17 cellular contexts compared by ENCODE assay signal in the genomic region with DNA sequence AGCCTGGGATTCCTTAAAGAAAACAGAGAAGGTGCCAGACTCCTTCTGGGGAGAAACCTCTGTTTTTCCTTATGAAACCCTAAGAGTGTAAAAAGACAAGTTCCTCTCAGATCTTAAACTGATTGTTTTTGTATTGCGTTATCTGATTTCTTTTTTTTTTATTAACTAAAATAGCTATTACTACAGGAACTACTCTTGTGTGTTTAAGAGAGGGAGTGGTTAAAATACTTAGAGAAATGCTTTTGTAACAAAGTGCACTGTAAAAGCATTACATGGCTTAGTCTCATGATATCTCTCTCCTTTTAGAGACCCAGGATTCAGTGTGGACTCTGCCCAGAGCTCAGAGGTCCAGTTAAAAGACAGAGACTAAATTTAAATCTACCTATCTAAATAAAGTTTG. TPM values are rescaled to one million over a fixed set of nuclear protein-coding genes. Genes with fewer than 3 reads are reported as not detected.
DNase-seq lines count a peak whose midpoint lies in the region; ATAC-seq and TF ChIP-seq lines count a peak whose summit lies in the region.
"Had no signal": no experiment of that assay in that cellular context is flagged by ENCODE, and none has a peak within 500 bp of the region (broad histone marks: within the 10 kb centered on the region; RNA-seq: fewer than 3 reads in every experiment).

No MANE protein-coding gene starts in this region.

- ATAC-seq in left ventricle myocardium superior = peak; percentile 57
- no peak for ATAC-seq in naive thymus-derived CD4-positive, alpha-beta T cell
- ATAC-seq: GM23338, lower lobe of right lung had no signal

- peak overlapping the region; percentile 34 for H3K4me3 Mint-ChIP-seq in osteocyte (ENCODE audit: unreplicated experiment)
- peak overlapping the region; percentile 40 for H3K4me3 Mint-ChIP-seq in type B pancreatic cell
- no peak overlapping the region for H3K4me3 Mint-ChIP-seq in naive thymus-derived CD4-positive, alpha-beta T cell
- H3K4me3 Mint-ChIP-seq: activated naive CD4-positive, alpha-beta T cell treated with anti-CD3 and anti-CD28 coated beads, Interleukin-2, amount 50 U/mL, for 24 hours; CD4-positive, alpha-beta T cell; GM23338 had no signal

- no peaks in the 10 kb centered on the region for H3K4me1 ChIP-seq in naive thymus-derived CD4-positive, alpha-beta T cell (ENCODE audit: control insufficient read depth in 2 of 2, insufficient read depth in 2 of 2, low read length in 2 of 2)

- POLR2A ChIA-PET in naive thymus-derived CD4-positive, alpha-beta T cell (lab: Charles Lee) = no interaction called here

- H3K4me1 Mint-ChIP-seq in osteocyte (ENCODE audit: unreplicated experiment) (peaks cover 38% of the 10 kb centered on the region), type B pancreatic cell (ENCODE audit: unreplicated experiment) (peaks cover 4% of the 10 kb centered on the region)
- peaks cover 0 to 16% (median 0%) of the 10 kb centered on the region in 7 donors for H3K4me1 Mint-ChIP-seq in naive thymus-derived CD4-positive, alpha-beta T cell
- H3K4me1 Mint-ChIP-seq: activated naive CD4-positive, alpha-beta T cell treated with anti-CD3 and anti-CD28 coated beads, Interleukin-2, amount 50 U/mL, for 24 hours had no signal

- no peaks in the 10 kb centered on the region for H3K36me3 ChIP-seq in naive thymus-derived CD4-positive, alpha-beta T cell (ENCODE audit: control insufficient read depth in 2 of 3, insufficient read depth in 3 of 3, low read length in 3 of 3)

- H3K27me3 Mint-ChIP-seq in osteocyte (ENCODE audit: unreplicated experiment) (peaks cover 3% of the 10 kb centered on the region), type B pancreatic cell (no peaks in the 10 kb centered on the region)
- H3K27me3 Mint-ChIP-seq in naive thymus-derived CD4-positive, alpha-beta T cell = peaks cover 7 to 24% (median 15%) of the 10 kb centered on the region in 5 donors

- H3K27me3 ChIP-seq in naive thymus-derived CD4-positive, alpha-beta T cell (ENCODE audit: control insufficient read depth in 2 of 2, insufficient read depth in 2 of 2, low read length in 2 of 2) = peaks cover 0 to 4% of the 10 kb centered on the region in 2 donors

- TF ChIP-seq CTCF in osteocyte (IDR thresholded peaks at IDR 0.05) (no peak), type B pancreatic cell (conservative IDR thresholded peaks at IDR 0.05) (no peak)

- H3K9me3 Mint-ChIP-seq in osteocyte (ENCODE audit: unreplicated experiment) = no peaks in the 10 kb centered on the region
- no peaks in the 10 kb centered on the region for H3K9me3 Mint-ChIP-seq in type B pancreatic cell
- H3K9me3 Mint-ChIP-seq in naive thymus-derived CD4-positive, alpha-beta T cell = peaks cover 0 to 18% (median 1%) of the 10 kb centered on the region in 11 donors
- H3K9me3 Mint-ChIP-seq: activated naive CD4-positive, alpha-beta T cell treated with anti-CD3 and anti-CD28 coated beads, Interleukin-2, amount 50 U/mL, for 24 hours had no signal

- no peak overlapping the region for H3K4me3 ChIP-seq in naive thymus-derived CD4-positive, alpha-beta T cell (ENCODE audit: low read length)
- H3K4me3 ChIP-seq: GM23338, lower lobe of right lung had no signal

- H3K36me3 Mint-ChIP-seq in osteocyte (ENCODE audit: unreplicated experiment) (peaks cover 13% of the 10 kb centered on the region), type B pancreatic cell (no peaks in the 10 kb centered on the region)
- H3K36me3 Mint-ChIP-seq in naive thymus-derived CD4-positive, alpha-beta T cell = peaks cover 0 to 14% (median 0%) of the 10 kb centered on the region in 5 donors
- H3K36me3 Mint-ChIP-seq: activated naive CD4-positive, alpha-beta T cell treated with anti-CD3 and anti-CD28 coated beads, Interleukin-2, amount 50 U/mL, for 24 hours had no signal

- CTCF ChIA-PET in naive thymus-derived CD4-positive, alpha-beta T cell (lab: Charles Lee) = interaction anchor here (0.6 kb wide), 1 partner anchor 158 kb away, joined by 3 read pairs; no protein-coding TSS in a partner anchor

- H3K27ac Mint-ChIP-seq in osteocyte (ENCODE audit: unreplicated experiment) (peak overlapping the region; percentile 94), type B pancreatic cell (peak overlapping the region; percentile 48)
- H3K27ac Mint-ChIP-seq in naive thymus-derived CD4-positive, alpha-beta T cell = no peak overlapping the region
- H3K27ac Mint-ChIP-seq: activated naive CD4-positive, alpha-beta T cell treated with anti-CD3 and anti-CD28 coated beads, Interleukin-2, amount 50 U/mL, for 24 hours; CD4-positive, alpha-beta T cell; GM23338 had no signal

- no peaks in the 10 kb centered on the region for H3K9me3 ChIP-seq in naive thymus-derived CD4-positive, alpha-beta T cell (ENCODE audit: control insufficient read depth in 2 of 3, low read length in 3 of 3)
- H3K9me3 ChIP-seq: lower lobe of right lung had no signal

- intact Hi-C loops in left ventricle myocardium superior (cut with micrococcal nuclease) = no loop called here
- intact Hi-C loops in naive thymus-derived CD4-positive, alpha-beta T cell (cut with micrococcal nuclease) = no loop called here

- peak; percentile 33 for DNase-seq in NOMO-1 treated with DMSO at 0.1 percent for 48 hours (lab: John Stamatoyannopoulos, UW; ENCODE audit: unreplicated experiment)
- no peak for DNase-seq in NOMO-1 treated with dmso at 0.1 percent for 144 hours (lab: John Stamatoyannopoulos, UW; ENCODE audit: unreplicated experiment)
- DNase-seq in left ventricle myocardium superior = no peak
- DNase-seq in osteocyte (ENCODE audit: extremely low spot score, unreplicated experiment) = no peak
- no peak for DNase-seq in type B pancreatic cell (ENCODE audit: extremely low spot score, unreplicated experiment)
- no peak for DNase-seq in NCI-H1105 (lab: John Stamatoyannopoulos, UW)
- DNase-seq in naive thymus-derived CD4-positive, alpha-beta T cell = no peak
- DNase-seq in NK-92 (lab: John Stamatoyannopoulos, UW; ENCODE audit: unreplicated experiment) = no peak
- DNase-seq: activated CD8-positive, alpha-beta memory T cell treated with anti-CD3 and anti-CD28 coated beads, Interleukin-2, amount 50 U/mL, for 4 hours; CD4-positive, alpha-beta T cell; central memory CD4-positive, alpha-beta T cell; hippocampal formation; lower lobe of right lung; NCI-H2171 had no signal

- H3K27ac ChIP-seq in naive thymus-derived CD4-positive, alpha-beta T cell (ENCODE audit: low read depth, low read length) = no peak overlapping the region
- H3K27ac ChIP-seq: 22Rv1, lower lobe of right lung had no signal

RNA-seq across cellular contexts. Expression of gene PTGIS, which starts 15.9 kb away (rescaled TPM):
- total RNA-seq in left ventricle myocardium superior (24.0 TPM), osteocyte (67.6 and 72.1 TPM in 2 replicates), type B pancreatic cell (ENCODE audit: low replicate concordance) (4.6 and 33.3 TPM in 2 replicates)
- total RNA-seq in naive thymus-derived CD4-positive, alpha-beta T cell = 10 to 100 TPM in 1 of 5 experiments, not detected in 4; 12.5 TPM
- polyA plus RNA-seq in naive thymus-derived CD4-positive, alpha-beta T cell = not detected
- total RNA-seq: CD4-positive, alpha-beta T cell had no signal

Comparison
In these comparisons a context has a peak if more than half of its experiments do, and no peak if none do; other contexts are left out.
1. H3K27ac Mint-ChIP-seq: peak in osteocyte (single experiment) and type B pancreatic cell (single experiment); none in naive thymus-derived CD4-positive, alpha-beta T cell (0 of 9).
2. H3K4me3 Mint-ChIP-seq: peak in osteocyte (single experiment) and type B pancreatic cell (single experiment); none in naive thymus-derived CD4-positive, alpha-beta T cell (0 of 10).